In genomic region chr1:7671676-7672075, GRCh38 we compare ENCODE assay signal across 29 cellular contexts.
"Had no signal": no experiment of that assay in that cellular context is flagged by ENCODE, and none has a peak within 500 bp of the region (broad histone marks: within the 10 kb centered on the region; RNA-seq: fewer than 3 reads in every experiment).

No MANE protein-coding gene starts in this region.

- H3K4me1 ChIP-seq: breast epithelium had no signal

- H3K4me3 Mint-ChIP-seq: activated CD4-positive, alpha-beta memory T cell treated with anti-CD3 and anti-CD28 coated beads for 36 hours; activated CD4-positive, alpha-beta T cell treated with anti-CD3 and anti-CD28 coated beads, Interleukin-2, amount 10 ng/mL, durations not matched to agents 7 days and 5 days; activated naive CD4-positive, alpha-beta T cell treated with anti-CD3 and anti-CD28 coated beads, Interleukin-2, amount 10 ng/mL, durations not matched to agents 7 days and 5 days; activated naive CD8-positive, alpha-beta T cell treated with anti-CD3 and anti-CD28 coated beads for 36 hours; activated T-helper 17 cell treated with anti-CD3 and anti-CD28 coated beads, Interleukin-2, amount 50 U/mL, for 72 hours; T-helper 1 cell treated with Interleukin-12 subunit alpha and Interleukin-12 subunit beta and Interleukin-4 antibody, amounts not matched to agents 30 μg/mL and 1 μg/mL, for 36 hours had no signal

- H3K27ac Mint-ChIP-seq: activated CD4-positive, alpha-beta memory T cell treated with anti-CD3 and anti-CD28 coated beads for 36 hours; activated CD4-positive, alpha-beta T cell treated with anti-CD3 and anti-CD28 coated beads, Interleukin-2, amount 10 ng/mL, durations not matched to agents 7 days and 5 days; activated naive CD4-positive, alpha-beta T cell treated with anti-CD3 and anti-CD28 coated beads, Interleukin-2, amount 10 ng/mL, durations not matched to agents 7 days and 5 days; activated naive CD8-positive, alpha-beta T cell treated with anti-CD3 and anti-CD28 coated beads for 36 hours; activated T-helper 17 cell treated with anti-CD3 and anti-CD28 coated beads, Interleukin-2, amount 50 U/mL, for 72 hours; T-helper 1 cell treated with Interleukin-12 subunit alpha and Interleukin-12 subunit beta and Interleukin-4 antibody, amounts not matched to agents 30 μg/mL and 1 μg/mL, for 36 hours had no signal

- H3K27me3 Mint-ChIP-seq: activated CD4-positive, alpha-beta T cell treated with anti-CD3 and anti-CD28 coated beads, Interleukin-2, amount 10 ng/mL, durations not matched to agents 7 days and 5 days; activated naive CD8-positive, alpha-beta T cell treated with anti-CD3 and anti-CD28 coated beads for 36 hours; activated T-helper 17 cell treated with anti-CD3 and anti-CD28 coated beads, Interleukin-2, amount 50 U/mL, for 72 hours had no signal

- H3K36me3 ChIP-seq: breast epithelium, SJCRH30 had no signal

- H3K4me1 Mint-ChIP-seq: activated CD4-positive, alpha-beta T cell treated with anti-CD3 and anti-CD28 coated beads, Interleukin-2, amount 10 ng/mL, durations not matched to agents 7 days and 5 days; activated naive CD8-positive, alpha-beta T cell treated with anti-CD3 and anti-CD28 coated beads for 36 hours had no signal

- H3K9me3 ChIP-seq: breast epithelium, SJCRH30 had no signal

- H3K27ac ChIP-seq: breast epithelium, KMS-11, SJCRH30, VCaP had no signal

- ATAC-seq: activated T-helper 17 cell treated with anti-CD3 and anti-CD28 coated beads, Interleukin-2, amount 50 U/mL, for 72 hours; Panc1 had no signal

- H3K4me3 ChIP-seq: breast epithelium, SJCRH30 had no signal

- H3K27me3 ChIP-seq: breast epithelium had no signal

- H3K36me3 Mint-ChIP-seq: activated CD4-positive, alpha-beta memory T cell treated with anti-CD3 and anti-CD28 coated beads for 36 hours; activated naive CD4-positive, alpha-beta T cell treated with anti-CD3 and anti-CD28 coated beads, Interleukin-2, amount 10 ng/mL, durations not matched to agents 7 days and 5 days; activated naive CD8-positive, alpha-beta T cell treated with anti-CD3 and anti-CD28 coated beads for 36 hours had no signal

- DNase-seq: activated CD4-positive, alpha-beta memory T cell treated with anti-CD3 and anti-CD28 coated beads for 36 hours; activated CD4-positive, alpha-beta T cell treated with anti-CD3 and anti-CD28 coated beads, Interleukin-2, amount 10 ng/mL, durations not matched to agents 7 days and 5 days; activated CD4-positive, CD25-positive, alpha-beta regulatory T cell; activated CD8-positive, alpha-beta memory T cell treated with anti-CD3 and anti-CD28 coated beads for 24 hours; activated gamma-delta T cell; activated naive CD4-positive, alpha-beta T cell treated with anti-CD3 and anti-CD28 coated beads, Interleukin-2, amount 10 ng/mL, durations not matched to agents 7 days and 5 days; activated naive CD8-positive, alpha-beta T cell treated with anti-CD3 and anti-CD28 coated beads for 36 hours; activated T-cell treated with anti-CD3 and anti-CD28 coated beads for 4 hours; activated T-cell treated with anti-CD3 and anti-CD28 coated beads, Interleukin-2, amount 50 U/mL, for 48 hours; anterior cingulate cortex; central memory CD4-positive, alpha-beta T cell; NCI-H1092; NCI-H1417 treated with DMSO at 0.1 percent for 48 hours; NCI-H1694 treated with DMSO at 0.1 percent for 48 hours; NCI-H2029 treated with DMSO at 0.1 percent for 48 hours; NCI-H345; NCI-H510A; NCI-H526 treated with DMSO at 0.1 percent for 48 hours; NCI-H82; OCI-M1; Right ventricle myocardium superior; RPMI8226; SJCRH30 had no signal

- H3K9me3 Mint-ChIP-seq: activated CD4-positive, alpha-beta memory T cell treated with anti-CD3 and anti-CD28 coated beads for 36 hours; activated CD4-positive, alpha-beta T cell treated with anti-CD3 and anti-CD28 coated beads, Interleukin-2, amount 10 ng/mL, durations not matched to agents 7 days and 5 days; activated naive CD4-positive, alpha-beta T cell treated with anti-CD3 and anti-CD28 coated beads, Interleukin-2, amount 10 ng/mL, durations not matched to agents 7 days and 5 days; activated naive CD8-positive, alpha-beta T cell treated with anti-CD3 and anti-CD28 coated beads for 36 hours; activated T-helper 17 cell treated with anti-CD3 and anti-CD28 coated beads, Interleukin-2, amount 50 U/mL, for 72 hours; T-helper 1 cell treated with Interleukin-12 subunit alpha and Interleukin-12 subunit beta and Interleukin-4 antibody, amounts not matched to agents 30 μg/mL and 1 μg/mL, for 36 hours had no signal
